10 cellular contexts compared by ENCODE assay signal in the genomic region with DNA sequence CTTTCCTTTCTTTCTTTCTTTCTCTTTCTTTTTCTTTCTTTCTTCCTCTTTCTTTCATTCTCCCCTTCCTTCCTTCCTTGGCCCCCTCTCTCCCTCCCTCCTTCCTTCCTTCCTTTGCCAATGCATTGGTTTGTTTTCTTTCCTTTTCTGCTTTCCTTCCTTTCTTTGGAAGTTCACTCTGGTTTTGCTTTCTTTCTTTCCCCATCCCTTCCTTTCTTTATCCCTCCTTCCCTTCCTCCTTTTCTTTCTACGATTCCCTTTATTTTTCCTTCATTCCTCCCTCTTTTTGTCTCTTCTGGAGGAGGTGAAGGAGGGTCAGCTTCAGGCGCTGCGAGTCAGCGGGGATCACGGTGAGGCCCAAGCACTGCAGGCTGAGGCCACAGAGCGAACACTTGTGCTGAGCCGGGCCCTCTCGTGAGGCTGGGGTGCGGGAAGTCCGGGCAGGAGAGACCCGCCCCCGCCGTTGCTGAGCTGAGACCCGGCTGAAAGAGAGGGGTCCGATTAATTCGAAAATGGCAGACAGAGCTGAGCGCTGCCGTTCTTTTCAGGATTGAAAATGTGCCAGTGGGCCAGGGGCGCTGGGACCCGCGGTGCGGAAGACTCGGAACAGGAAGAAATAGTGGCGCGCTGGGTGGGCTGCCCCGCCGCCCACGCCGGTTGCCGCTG. TPM values are rescaled to one million over a fixed set of nuclear protein-coding genes. Genes with fewer than 3 reads are reported as not detected.
DNase-seq lines count a peak whose midpoint lies in the region; ATAC-seq lines count a peak whose summit lies in the region.
"Had no signal": no experiment of that assay in that cellular context is flagged by ENCODE, and none has a peak within 500 bp of the region (broad histone marks: within the 10 kb centered on the region; RNA-seq: fewer than 3 reads in every experiment).

No MANE protein-coding gene starts in this region.

- intact Hi-C loops in activated CD4-positive, alpha-beta memory T cell treated with anti-CD3 and anti-CD28 coated beads for 36 hours (cut with micrococcal nuclease): loop anchor here (5.0 kb wide), 1 partner anchor 227 kb away; no protein-coding TSS in a partner anchor

- H3K4me1 ChIP-seq in iPS-20b (ENCODE audit: insufficient read depth, low read length): peaks cover 6% of the 10 kb centered on the region

- peak overlapping the region; percentile 55 for H3K27ac Mint-ChIP-seq in activated T-cell treated with anti-CD3 and anti-CD28 coated beads, Interleukin-2, amount 50 U/mL, for 24 hours
- no peak overlapping the region for H3K27ac Mint-ChIP-seq in activated CD4-positive, alpha-beta memory T cell treated with anti-CD3 and anti-CD28 coated beads for 36 hours
- H3K27ac Mint-ChIP-seq in stimulated activated naive CD8-positive, alpha-beta T cell treated with anti-CD3 and anti-CD28 coated beads, Interleukin-15, amount 100 ng/mL, for 72 hours: no peak overlapping the region

- no peak for DNase-seq in activated T-cell treated with anti-CD3 and anti-CD28 coated beads, Interleukin-2, amount 50 U/mL, for 24 hours
- DNase-seq in activated T-cell treated with anti-CD3 and anti-CD28 coated beads for 4 hours (no peak), Ammon's horn (ENCODE audit: low spot score) (no peak)
- no peak for DNase-seq in activated CD4-positive, alpha-beta memory T cell treated with anti-CD3 and anti-CD28 coated beads for 36 hours
- peak in 1 of 2 donors; percentile 4 for DNase-seq in stimulated activated naive CD8-positive, alpha-beta T cell treated with anti-CD3 and anti-CD28 coated beads, Interleukin-15, amount 100 ng/mL, for 72 hours
- no peak for DNase-seq in effector CD4-positive, alpha-beta T cell
- DNase-seq: islet precursor cell had no signal

- POLR2A ChIA-PET in activated CD4-positive, alpha-beta memory T cell treated with anti-CD3 and anti-CD28 coated beads for 36 hours (lab: Charles Lee): no interaction called here

- ATAC-seq in stimulated activated naive CD8-positive, alpha-beta T cell treated with anti-CD3 and anti-CD28 coated beads, Interleukin-15, amount 100 ng/mL, for 72 hours: no peak
- no peak for ATAC-seq in GM18909 (IDR thresholded peaks at IDR 0.05; ENCODE audit: poor library complexity, unreplicated experiment)

- H3K4me3 Mint-ChIP-seq in activated T-cell treated with anti-CD3 and anti-CD28 coated beads, Interleukin-2, amount 50 U/mL, for 24 hours: peak overlapping the region; percentile 57
- H3K4me3 Mint-ChIP-seq in activated CD4-positive, alpha-beta memory T cell treated with anti-CD3 and anti-CD28 coated beads for 36 hours: peak overlapping the region; percentile 52
- peak overlapping the region; percentile 84 for H3K4me3 Mint-ChIP-seq in stimulated activated naive CD8-positive, alpha-beta T cell treated with anti-CD3 and anti-CD28 coated beads, Interleukin-15, amount 100 ng/mL, for 72 hours

- CTCF ChIA-PET in activated CD4-positive, alpha-beta memory T cell treated with anti-CD3 and anti-CD28 coated beads for 36 hours (lab: Charles Lee): interaction anchor here (1.3 kb wide), 1 partner anchor 154 kb away, joined by 4 read pairs; no protein-coding TSS in a partner anchor

- no peaks in the 10 kb centered on the region for H3K36me3 ChIP-seq in iPS-20b (ENCODE audit: insufficient read depth, low read depth, low read length)

- H3K9me3 ChIP-seq in iPS-20b (ENCODE audit: insufficient read depth, low read depth, low read length): peaks cover 4% of the 10 kb centered on the region; the same call in 1 of the 2 replicates

- H3K27ac ChIP-seq in iPS-20b (ENCODE audit: low read length): no peak overlapping the region

- peaks cover 99% of the 10 kb centered on the region for H3K27me3 ChIP-seq in iPS-20b (ENCODE audit: insufficient read depth, low read length)

- peaks cover 83% of the 10 kb centered on the region for H3K27me3 Mint-ChIP-seq in activated T-cell treated with anti-CD3 and anti-CD28 coated beads, Interleukin-2, amount 50 U/mL, for 24 hours
- peaks cover 66% of the 10 kb centered on the region for H3K27me3 Mint-ChIP-seq in activated CD4-positive, alpha-beta memory T cell treated with anti-CD3 and anti-CD28 coated beads for 36 hours
- H3K27me3 Mint-ChIP-seq in stimulated activated naive CD8-positive, alpha-beta T cell treated with anti-CD3 and anti-CD28 coated beads, Interleukin-15, amount 100 ng/mL, for 72 hours: peaks cover 94% of the 10 kb centered on the region

- peak overlapping the region; percentile 38; the same call in 1 of the 2 replicates for H3K4me3 ChIP-seq in iPS-20b (ENCODE audit: low read length)

- no peaks in the 10 kb centered on the region for H3K36me3 Mint-ChIP-seq in activated T-cell treated with anti-CD3 and anti-CD28 coated beads, Interleukin-2, amount 50 U/mL, for 24 hours (ENCODE audit: low read depth)
- H3K36me3 Mint-ChIP-seq in activated CD4-positive, alpha-beta memory T cell treated with anti-CD3 and anti-CD28 coated beads for 36 hours: peaks cover 1% of the 10 kb centered on the region

- peaks cover 28% of the 10 kb centered on the region for H3K4me1 Mint-ChIP-seq in activated T-cell treated with anti-CD3 and anti-CD28 coated beads, Interleukin-2, amount 50 U/mL, for 24 hours (ENCODE audit: low read depth)
- peaks cover 25% of the 10 kb centered on the region for H3K4me1 Mint-ChIP-seq in activated CD4-positive, alpha-beta memory T cell treated with anti-CD3 and anti-CD28 coated beads for 36 hours (ENCODE audit: low read depth)
- peaks cover 82% of the 10 kb centered on the region for H3K4me1 Mint-ChIP-seq in stimulated activated naive CD8-positive, alpha-beta T cell treated with anti-CD3 and anti-CD28 coated beads, Interleukin-15, amount 100 ng/mL, for 72 hours

- H3K9ac ChIP-seq in iPS-20b (ENCODE audit: low read depth, low read length): no peak overlapping the region

- no peaks in the 10 kb centered on the region for H3K9me3 Mint-ChIP-seq in activated T-cell treated with anti-CD3 and anti-CD28 coated beads, Interleukin-2, amount 50 U/mL, for 24 hours
- no peaks in the 10 kb centered on the region for H3K9me3 Mint-ChIP-seq in activated CD4-positive, alpha-beta memory T cell treated with anti-CD3 and anti-CD28 coated beads for 36 hours
- H3K9me3 Mint-ChIP-seq in stimulated activated naive CD8-positive, alpha-beta T cell treated with anti-CD3 and anti-CD28 coated beads, Interleukin-15, amount 100 ng/mL, for 72 hours: no peaks in the 10 kb centered on the region
- H3K9me3 Mint-ChIP-seq: activated naive CD4-positive, alpha-beta T cell treated with anti-CD3 and anti-CD28 coated beads, Interleukin-2, amount 50 U/mL, for 72 hours had no signal

RNA-seq across cellular contexts. Expression of a gene that starts 1.5 kb away (rescaled TPM):
- total RNA-seq in activated CD4-positive, alpha-beta memory T cell treated with anti-CD3 and anti-CD28 coated beads for 36 hours: 1 to 10 TPM; 1.8 to 2.2 TPM
